ENCODE assay signal across 14 cellular contexts in genomic region chr16:18805257-18805773, GRCh38. TPM values are rescaled to one million over a fixed set of nuclear protein-coding genes. Genes with fewer than 3 reads are reported as not detected.
DNase-seq lines count a peak whose midpoint lies in the region; ATAC-seq and TF ChIP-seq lines count a peak whose summit lies in the region.
"Had no signal": no experiment of that assay in that cellular context is flagged by ENCODE, and none has a peak within 500 bp of the region (broad histone marks: within the 10 kb centered on the region; RNA-seq: fewer than 3 reads in every experiment).

No MANE protein-coding gene starts in this region.

- peaks cover 78% of the 10 kb centered on the region for H3K36me3 Mint-ChIP-seq in MCF 10A (ENCODE audit: insufficient read depth, unreplicated experiment)

- POLR2A ChIA-PET in MCF 10A (lab: Yijun Ruan, JAX) = interaction anchor here (0.8 to 10.1 kb wide), 7 partner anchors 10 to 37 kb away, joined by 3 to 238 read pairs (median 4); partner anchors contain the start of gene RPS15A

- H3K27me3 Mint-ChIP-seq in MCF 10A (ENCODE audit: insufficient read depth, unreplicated experiment) = no peaks in the 10 kb centered on the region
- H3K27me3 Mint-ChIP-seq: activated B cell treated with CpG ODN at 0.5 μM for 24 hours had no signal

- peaks cover 24% of the 10 kb centered on the region for H3K4me1 ChIP-seq in mammary epithelial cell (ENCODE audit: insufficient read depth, low read length)
- peaks cover 14% of the 10 kb centered on the region for H3K4me1 ChIP-seq in RWPE2 (ENCODE audit: insufficient read depth, poor library complexity, severe bottlenecking)
- peaks cover 35% of the 10 kb centered on the region for H3K4me1 ChIP-seq in iPS-20b (ENCODE audit: insufficient read depth, low read length)

- 7% methylated on average over 2 of the region's 2 CpGs for WGBS in mammary epithelial cell (ENCODE audit: low coverage, missing lambda C conversion rate)

- in situ Hi-C loops in mammary epithelial cell (cut with MboI; ENCODE audit: low sequenced_read_pairs in 2 of 2) = no loop called here

- H3K4me3 Mint-ChIP-seq in MCF 10A (ENCODE audit: unreplicated experiment) = no peak overlapping the region
- H3K4me3 Mint-ChIP-seq: activated B cell treated with CpG ODN at 0.5 μM for 24 hours had no signal

- no peaks in the 10 kb centered on the region for H4K20me1 ChIP-seq in mammary epithelial cell (ENCODE audit: insufficient read depth, low read length)

- H3K4me1 Mint-ChIP-seq in MCF 10A (ENCODE audit: insufficient read depth, unreplicated experiment) = peaks cover 15% of the 10 kb centered on the region

- H3K79me2 ChIP-seq in mammary epithelial cell (ENCODE audit: insufficient read depth, low read length) = peaks cover 33% of the 10 kb centered on the region

- BruUV-seq in MCF 10A (replicated peaks; lab: Mats Ljungman, UMichigan) = no TSS peak
- BruUV-seq in mammary epithelial cell (replicated peaks; lab: Mats Ljungman, UMichigan) = no TSS peak

- H3K4me3 ChIP-seq in mammary epithelial cell (replicated peaks in 1 of 3; ENCODE audit: insufficient read depth in 1 of 3, low read depth in 2 of 3, low read length in 3 of 3) = no peak overlapping the region
- no peak overlapping the region for H3K4me3 ChIP-seq in RWPE2 (ENCODE audit: severe bottlenecking)
- H3K4me3 ChIP-seq in iPS-20b (ENCODE audit: low read length) = peak overlapping the region; percentile 14; the same call in 1 of the 2 replicates
- H3K4me3 ChIP-seq: tibial artery had no signal

- no peak for ATAC-seq in RWPE2 (ENCODE audit: low read depth)

- no peaks in the 10 kb centered on the region for H3K27me3 ChIP-seq in mammary epithelial cell (ENCODE audit: insufficient read depth, low read length)
- no peaks in the 10 kb centered on the region for H3K27me3 ChIP-seq in RWPE2 (ENCODE audit: insufficient read depth, poor library complexity, severe bottlenecking)
- no peaks in the 10 kb centered on the region for H3K27me3 ChIP-seq in iPS-20b (ENCODE audit: insufficient read depth, low read length)
- H3K27me3 ChIP-seq: tibial artery had no signal

- H3K36me3 ChIP-seq in mammary epithelial cell (ENCODE audit: insufficient read depth, low read length) (peaks cover 10% of the 10 kb centered on the region), RWPE2 (ENCODE audit: low read depth) (peaks cover 45% of the 10 kb centered on the region), iPS-20b (ENCODE audit: insufficient read depth, low read depth, low read length) (peaks cover 53% of the 10 kb centered on the region)

- dilution Hi-C loops in mammary epithelial cell (cut with HindIII; ENCODE audit: low sequenced_read_pairs) = loop anchor here (5.0 kb wide), 2 partner anchors 167 to 217 kb away; no protein-coding TSS in a partner anchor

- intact Hi-C loops in MCF 10A (cut with micrococcal nuclease) = no loop called here
- intact Hi-C loops in mammary epithelial cell (cut with micrococcal nuclease) = loop anchor here (10.0 kb wide), 1 partner anchor 719 kb away; the partner anchor contains the start of genes CCP110 and GDE1

- H3K27ac ChIP-seq in mammary epithelial cell (ENCODE audit: insufficient read depth, low read depth, low read length) (no peak overlapping the region), RWPE2 (ENCODE audit: poor library complexity, severe bottlenecking) (peak overlapping the region; percentile 76), iPS-20b (ENCODE audit: low read length) (no peak overlapping the region)

- H3K9ac ChIP-seq in mammary epithelial cell (ENCODE audit: insufficient read depth, low read length) (no peak overlapping the region), iPS-20b (ENCODE audit: low read depth, low read length) (peak overlapping the region; percentile 32; the same call in 1 of the 2 replicates)

- DNase-seq in MCF 10A (ENCODE audit: unreplicated experiment) = no peak
- no peak for DNase-seq in mammary epithelial cell
- DNase-seq in RWPE2 (ENCODE audit: low spot score) = no peak
- DNase-seq in activated CD4-positive, CD25-positive, alpha-beta regulatory T cell treated with anti-CD3 and anti-CD28 coated beads, Interleukin-2, amount 50 U/mL, for 72 hours = no peak
- no peak for DNase-seq in NCI-H526 (lab: John Stamatoyannopoulos, UW)
- DNase-seq in effector CD4-positive, alpha-beta T cell = no peak
- DNase-seq in NCI-H524 treated with DMSO at 0.1 percent for 48 hours (lab: John Stamatoyannopoulos, UW) = no peak
- DNase-seq: activated B cell treated with CpG ODN at 0.5 μM for 24 hours; AML-193; DND-41; effector CD8-positive, alpha-beta T cell; foreskin fibroblast; tibial artery had no signal

- no peaks in the 10 kb centered on the region for H3K9me3 Mint-ChIP-seq in MCF 10A (ENCODE audit: unreplicated experiment)
- H3K9me3 Mint-ChIP-seq: activated B cell treated with CpG ODN at 0.5 μM for 24 hours had no signal

- CTCF ChIA-PET in MCF 10A (lab: Yijun Ruan, JAX) (interaction anchor here (1.1 to 2.9 kb wide), 5 partner anchors 12 to 178 kb away, joined by 3 to 15 read pairs (median 5); partner anchors contain the start of gene TMC7), mammary epithelial cell (lab: Charles Lee; ENCODE audit: low non-redundant PET) (no interaction called here)

- H3K9me3 ChIP-seq in mammary epithelial cell (replicated peaks; ENCODE audit: insufficient read depth, low read length) = no peaks in the 10 kb centered on the region
- H3K9me3 ChIP-seq in RWPE2 (ENCODE audit: severe bottlenecking) = no peaks in the 10 kb centered on the region
- no peaks in the 10 kb centered on the region for H3K9me3 ChIP-seq in iPS-20b (ENCODE audit: insufficient read depth, low read depth, low read length)
- H3K9me3 ChIP-seq: tibial artery had no signal

- TF ChIP-seq CTCF in MCF 10A (IDR thresholded peaks at IDR 0.05; ENCODE audit: unreplicated experiment) (no peak), mammary epithelial cell (conservative IDR thresholded peaks at IDR 0.05 in 1 of 2, IDR thresholded peaks at IDR 0.05 in 1 of 2; ENCODE audit: extremely low read depth in 1 of 2, insufficient read depth in 1 of 2, low read depth in 1 of 2, low read length in 2 of 2) (no peak), RWPE2 (IDR thresholded peaks at IDR 0.05; ENCODE audit: poor library complexity, severe bottlenecking) (no peak)

- H3K27ac Mint-ChIP-seq in MCF 10A (ENCODE audit: low read depth, unreplicated experiment) = peak overlapping the region; percentile 17

- H3K4me2 ChIP-seq in mammary epithelial cell (ENCODE audit: insufficient read depth, low read depth, low read length) = no peak overlapping the region

- no peak overlapping the region for H2AFZ ChIP-seq in mammary epithelial cell (ENCODE audit: low read depth, low read length)

RNA-seq across cellular contexts. Expression of gene ARL6IP1, which starts 4.0 kb away (rescaled TPM):
- total RNA-seq in MCF 10A (2022) (120 and 128 TPM in 2 replicates), mammary epithelial cell (100 to 1,000 TPM in 1 of 2 donors, 10 to 100 TPM in 1; 88.7 to 236 TPM)
- 176 TPM for polyA plus RNA-seq in mammary epithelial cell
- 220 TPM for polyA minus RNA-seq in mammary epithelial cell

RNA-seq across cellular contexts. Expression of gene RPS15A, which starts 15.2 kb away (rescaled TPM):
- total RNA-seq in MCF 10A (2022) (869 and 1,431 TPM in 2 replicates), mammary epithelial cell (1,000 to 10,000 TPM in 1 of 2 donors, 100 to 1,000 TPM in 1; 682 to 1,206 TPM)
- polyA plus RNA-seq in mammary epithelial cell = 3,814 TPM
- polyA minus RNA-seq in mammary epithelial cell = 941 TPM
